8 cellular contexts compared by ENCODE assay signal in genomic region chr7:98211221-98211675, GRCh38. TPM values are rescaled to one million over a fixed set of nuclear protein-coding genes. Genes with fewer than 3 reads are reported as not detected.
DNase-seq lines count a peak whose midpoint lies in the region; ATAC-seq and TF ChIP-seq lines count a peak whose summit lies in the region.

Gene BHLHA15, plus strand, starts transcription at chr7:98211439. Its CDS starts 871 bp downstream, at chr7:98212310.

- H3K4me3 Mint-ChIP-seq in Calu3 (ENCODE audit: low read depth, unreplicated experiment): peak within 1 kb of the TSS; percentile 65

- H3K4me2 ChIP-seq in parathyroid adenoma (ENCODE audit: low read length): no peak within 1 kb of the TSS

- no peaks in the 10 kb centered on the region for H3K27me3 Mint-ChIP-seq in Calu3 (ENCODE audit: unreplicated experiment)

- no TSS peak for BruUV-seq in Calu3 (replicated peaks; lab: Mats Ljungman, UMichigan)

- intact Hi-C loops in Calu3 (cut with micrococcal nuclease; ENCODE audit: unreplicated experiment): no loop called here

- H3K9ac ChIP-seq in parathyroid adenoma: no peak within 1 kb of the TSS

- H3K9me3 ChIP-seq in parathyroid adenoma (ENCODE audit: control insufficient read depth, low read length): no peaks in the 10 kb centered on the region

- DNase-seq in Calu3 (peak; percentile 63), fibroblast of mammary gland (ENCODE audit: low read depth) (no peak), GF-D8 (lab: John Stamatoyannopoulos, UW) (no peak), C1 segment of cervical spinal cord (lab: John Stamatoyannopoulos, UW) (no peak)
- DNase-seq in activated CD4-positive, alpha-beta T cell treated with anti-CD3 and anti-CD28 coated beads, Interleukin-2, amount 50 U/mL, for 1 hour: peak; percentile 16

- no peak within 1 kb of the TSS for H3K27ac ChIP-seq in parathyroid adenoma

- H3K36me3 Mint-ChIP-seq in Calu3 (ENCODE audit: insufficient read depth, unreplicated experiment): peaks cover 18% of the 10 kb centered on the region

- no peaks in the 10 kb centered on the region for H3K4me1 Mint-ChIP-seq in Calu3 (ENCODE audit: low read depth, unreplicated experiment)

- no peaks in the 10 kb centered on the region for H3K36me3 ChIP-seq in parathyroid adenoma (ENCODE audit: control insufficient read depth, insufficient read depth, low read length)

- peak within 1 kb of the TSS; percentile 64 for H2AFZ ChIP-seq in parathyroid adenoma

- H3K27ac Mint-ChIP-seq in Calu3 (ENCODE audit: unreplicated experiment): no peak within 1 kb of the TSS

- no peaks in the 10 kb centered on the region for H3K4me1 ChIP-seq in parathyroid adenoma

- H3K9me3 Mint-ChIP-seq in Calu3 (ENCODE audit: low read depth, unreplicated experiment): no peaks in the 10 kb centered on the region

- ATAC-seq in HG03045 (IDR thresholded peaks at IDR 0.05; ENCODE audit: unreplicated experiment): peak; percentile 41
- no peak for ATAC-seq in HG03354 (IDR thresholded peaks at IDR 0.05; ENCODE audit: poor library complexity, severe bottlenecking, unreplicated experiment)

- CTCF ChIA-PET in Calu3 (lab: Charles Lee): no interaction called here

- no peaks in the 10 kb centered on the region for H3K79me2 ChIP-seq in parathyroid adenoma

- H3K27me3 ChIP-seq in parathyroid adenoma (ENCODE audit: control insufficient read depth, insufficient read depth, low read length): no peaks in the 10 kb centered on the region

- H3K4me3 ChIP-seq in fibroblast of mammary gland (ENCODE audit: control insufficient read depth, low read depth, low read length) (peak within 1 kb of the TSS; percentile 24), parathyroid adenoma (ENCODE audit: low read depth, low read length) (no peak within 1 kb of the TSS)

- TF ChIP-seq CTCF in Calu3 (IDR thresholded peaks at IDR 0.05; ENCODE audit: unreplicated experiment): no peak
- TF ChIP-seq CTCF in fibroblast of mammary gland (conservative IDR thresholded peaks at IDR 0.05; ENCODE audit: control insufficient read depth, insufficient read depth, low read depth, low read length): no peak
- TF ChIP-seq CTCF in parathyroid adenoma (IDR thresholded peaks at IDR 0.05): no peak

RNA-seq across cellular contexts. Expression of gene BHLHA15, which starts in this region (rescaled TPM):
- 1.7 and 1.8 TPM in 2 replicates for total RNA-seq in Calu3 (2022)

Comparison
In these comparisons a context has a peak if more than half of its experiments do, and no peak if none do; other contexts are left out.
1. DNase-seq: peak in Calu3 (single experiment) and activated CD4-positive, alpha-beta T cell treated with anti-CD3 and anti-CD28 coated beads, Interleukin-2, amount 50 U/mL, for 1 hour (single experiment); none in fibroblast of mammary gland (single experiment), GF-D8 (single experiment) and C1 segment of cervical spinal cord (0 of 14).